In genomic region chr3:32992310-32992686, GRCh38 we compare ENCODE assay signal across 14 cellular contexts. TPM values are rescaled to one million over a fixed set of nuclear protein-coding genes. Genes with fewer than 3 reads are reported as not detected.
DNase-seq lines count a peak whose midpoint lies in the region; ATAC-seq and TF ChIP-seq lines count a peak whose summit lies in the region.
"Had no signal": no experiment of that assay in that cellular context is flagged by ENCODE, and none has a peak within 500 bp of the region (broad histone marks: within the 10 kb centered on the region; RNA-seq: fewer than 3 reads in every experiment).

No MANE protein-coding gene starts in this region.

- no peaks in the 10 kb centered on the region for H3K27me3 Mint-ChIP-seq in activated T-helper 1 cell treated with anti-CD3 and anti-CD28 coated beads, Interleukin-12 subunit alpha, Interleukin-12 subunit beta, Interleukin-2, Interleukin-4 antibody, amounts not matched to agents 30 ng/mL and 10 ng/mL and 1 ng/mL, durations not matched to agents 14 hours and 24 hours and 36 hours (ENCODE audit: insufficient read depth)

- H3K4me1 ChIP-seq in osteoblast (ENCODE audit: insufficient read depth, low read length), result no peaks in the 10 kb centered on the region
- H3K4me1 ChIP-seq: breast epithelium, right atrium auricular region had no signal

- H3K4me1 Mint-ChIP-seq in activated T-helper 1 cell treated with anti-CD3 and anti-CD28 coated beads, Interleukin-12 subunit alpha, Interleukin-12 subunit beta, Interleukin-2, Interleukin-4 antibody, amounts not matched to agents 30 ng/mL and 10 ng/mL and 1 ng/mL, durations not matched to agents 14 hours and 24 hours and 36 hours (ENCODE audit: low read depth), result peaks cover 69% of the 10 kb centered on the region

- H3K27me3 ChIP-seq in osteoblast (ENCODE audit: insufficient read depth, low read length), result no peaks in the 10 kb centered on the region
- H3K27me3 ChIP-seq: breast epithelium, right atrium auricular region had no signal

- no peaks in the 10 kb centered on the region for H3K79me2 ChIP-seq in osteoblast (ENCODE audit: insufficient read depth, low read length)

- no peaks in the 10 kb centered on the region for H3K9me3 ChIP-seq in osteoblast (ENCODE audit: low read depth, low read length)
- H3K9me3 ChIP-seq: breast epithelium, right atrium auricular region had no signal

- H3K27ac ChIP-seq in osteoblast (ENCODE audit: low read depth, low read length), result no peak overlapping the region
- H3K27ac ChIP-seq: breast epithelium, right atrium auricular region had no signal

- H3K36me3 Mint-ChIP-seq in activated T-helper 1 cell treated with anti-CD3 and anti-CD28 coated beads, Interleukin-12 subunit alpha, Interleukin-12 subunit beta, Interleukin-2, Interleukin-4 antibody, amounts not matched to agents 30 ng/mL and 10 ng/mL and 1 ng/mL, durations not matched to agents 14 hours and 24 hours and 36 hours (ENCODE audit: low read depth), result peaks cover 32% of the 10 kb centered on the region

- no peak for TF ChIP-seq CTCF in osteoblast (IDR thresholded peaks at IDR 0.05; ENCODE audit: extremely low read depth, low read depth, low read length)

- H3K27ac Mint-ChIP-seq in activated T-helper 1 cell treated with anti-CD3 and anti-CD28 coated beads, Interleukin-12 subunit alpha, Interleukin-12 subunit beta, Interleukin-2, Interleukin-4 antibody, amounts not matched to agents 30 ng/mL and 10 ng/mL and 1 ng/mL, durations not matched to agents 14 hours and 24 hours and 36 hours, result peak overlapping the region; percentile 93

- no peak for DNase-seq in activated T-helper 1 cell treated with anti-CD3 and anti-CD28 coated beads, Interleukin-12 subunit alpha, Interleukin-12 subunit beta, Interleukin-2, Interleukin-4 antibody, amounts not matched to agents 30 ng/mL and 10 ng/mL and 1 ng/mL, durations not matched to agents 14 hours and 24 hours and 36 hours (ENCODE audit: low spot score)
- no peak for DNase-seq in GDM1 (lab: John Stamatoyannopoulos, UW)
- no peak for DNase-seq in NCI-H2029 (lab: John Stamatoyannopoulos, UW)
- DNase-seq in osteoblast (ENCODE audit: insufficient read length, low spot score, missing footprints), result no peak
- DNase-seq: C1 segment of cervical spinal cord, MV-4-11, NCI-H2227 treated with DMSO at 0.1 percent for 48 hours had no signal

- no peak overlapping the region for H3K4me2 ChIP-seq in osteoblast (ENCODE audit: insufficient read depth, low read length)

- H3K9me3 Mint-ChIP-seq in activated T-helper 1 cell treated with anti-CD3 and anti-CD28 coated beads, Interleukin-12 subunit alpha, Interleukin-12 subunit beta, Interleukin-2, Interleukin-4 antibody, amounts not matched to agents 30 ng/mL and 10 ng/mL and 1 ng/mL, durations not matched to agents 14 hours and 24 hours and 36 hours, result no peaks in the 10 kb centered on the region

- no peak overlapping the region for H3K4me3 ChIP-seq in osteoblast (ENCODE audit: insufficient read depth, low read length)
- H3K4me3 ChIP-seq: breast epithelium, right atrium auricular region had no signal

- H3K4me3 Mint-ChIP-seq in activated T-helper 1 cell treated with anti-CD3 and anti-CD28 coated beads, Interleukin-12 subunit alpha, Interleukin-12 subunit beta, Interleukin-2, Interleukin-4 antibody, amounts not matched to agents 30 ng/mL and 10 ng/mL and 1 ng/mL, durations not matched to agents 14 hours and 24 hours and 36 hours, result peak overlapping the region; percentile 73

- intact Hi-C loops in activated T-helper 1 cell treated with anti-CD3 and anti-CD28 coated beads, Interleukin-12 subunit alpha, Interleukin-12 subunit beta, Interleukin-2, Interleukin-4 antibody, amounts not matched to agents 30 ng/mL and 10 ng/mL and 1 ng/mL, durations not matched to agents 14 hours and 24 hours and 36 hours (cut with micrococcal nuclease), result loop anchor here (1.0 to 5.0 kb wide), 5 partner anchors 18 to 120 kb away; partner anchors contain the start of genes CCR4 and CRTAP

- H3K36me3 ChIP-seq in osteoblast (ENCODE audit: insufficient read depth, low read length), result peaks cover 3% of the 10 kb centered on the region
- H3K36me3 ChIP-seq: breast epithelium had no signal

- ATAC-seq in GM18498 (IDR thresholded peaks at IDR 0.05; ENCODE audit: unreplicated experiment), result peak; percentile 15
- ATAC-seq in GM19395 (IDR thresholded peaks at IDR 0.05; ENCODE audit: unreplicated experiment), result peak; percentile 19
- peak; percentile 9 for ATAC-seq in HG02885 (IDR thresholded peaks at IDR 0.05; ENCODE audit: poor library complexity, unreplicated experiment)
- no peak for ATAC-seq in SK-N-SH treated with all-trans-retinoic acid at 6 μM for 48 hours

- no peaks in the 10 kb centered on the region for H4K20me1 ChIP-seq in osteoblast (ENCODE audit: insufficient read depth, low read length)

- H2AFZ ChIP-seq in osteoblast (ENCODE audit: low read length), result no peak overlapping the region

TF ChIP-seq in SK-N-SH treated with all-trans-retinoic acid at 6 μM for 48 hours, 23 proteins besides CTCF, POLR2A, EP300 and RAD21:
- no peak for TF ChIP-seq ZC3H10 (CRISPR knock-in tag; IDR thresholded peaks at IDR 0.05)

RNA-seq across cellular contexts. Expression of gene CCR4, which starts 40.9 kb away (rescaled TPM):
- 110 and 115 TPM in 2 replicates for total RNA-seq in activated T-helper 1 cell treated with anti-CD3 and anti-CD28 coated beads, Interleukin-12 subunit alpha, Interleukin-12 subunit beta, Interleukin-2, Interleukin-4 antibody, amounts not matched to agents 30 ng/mL and 10 ng/mL and 1 ng/mL, durations not matched to agents 14 hours and 24 hours and 36 hours
- not detected in 2 replicates for total RNA-seq in osteoblast
- total RNA-seq: myocyte had no signal

Comparison
In these comparisons a context has a peak if more than half of its experiments do, and no peak if none do; other contexts are left out.
1. RNA of gene CCR4, which starts 40.9 kb away (total RNA-seq): 110 to 115 TPM in activated T-helper 1 cell treated with anti-CD3 and anti-CD28 coated beads, Interleukin-12 subunit alpha, Interleukin-12 subunit beta, Interleukin-2, Interleukin-4 antibody, amounts not matched to agents 30 ng/mL and 10 ng/mL and 1 ng/mL, durations not matched to agents 14 hours and 24 hours and 36 hours; not detected in osteoblast; every median in the first group is over 100 times any median in the second.